In genomic region chr5:112684737-112685136, GRCh38 we compare ENCODE assay signal across 11 cellular contexts. TPM values are rescaled to one million over a fixed set of nuclear protein-coding genes. Genes with fewer than 3 reads are reported as not detected.
DNase-seq lines count a peak whose midpoint lies in the region; ATAC-seq and TF ChIP-seq lines count a peak whose summit lies in the region.
"Had no signal": no experiment of that assay in that cellular context is flagged by ENCODE, and none has a peak within 500 bp of the region (broad histone marks: within the 10 kb centered on the region; RNA-seq: fewer than 3 reads in every experiment).

No MANE protein-coding gene starts in this region.

- TF ChIP-seq POLR2A in spleen (IDR thresholded peaks at IDR 0.05): no peak

- H3K27me3 ChIP-seq in RWPE2 (ENCODE audit: insufficient read depth, poor library complexity, severe bottlenecking) (peaks cover 3% of the 10 kb centered on the region), rectal smooth muscle tissue (ENCODE audit: control insufficient read depth, insufficient read depth, low read length) (no peaks in the 10 kb centered on the region), spleen (replicated peaks in 1 of 7) (peaks cover 0 to 6% (median 0%) of the 10 kb centered on the region in 7 donors)

- no peak overlapping the region for H3K4me3 ChIP-seq in RWPE2 (ENCODE audit: severe bottlenecking)
- H3K4me3 ChIP-seq in fibroblast of villous mesenchyme (ENCODE audit: low read depth, low read length): no peak overlapping the region
- H3K4me3 ChIP-seq in rectal smooth muscle tissue (ENCODE audit: low read length): no peak overlapping the region
- H3K4me3 ChIP-seq in spleen: no peak overlapping the region

- no peaks in the 10 kb centered on the region for H3K36me3 Mint-ChIP-seq in activated naive CD8-positive, alpha-beta T cell treated with anti-CD3 and anti-CD28 coated beads, Interleukin-2, amount 50 U/mL, for 24 hours (ENCODE audit: low read depth)

- H3K27ac ChIP-seq in RWPE2 (ENCODE audit: poor library complexity, severe bottlenecking): no peak overlapping the region
- peak overlapping the region; percentile 38 for H3K27ac ChIP-seq in rectal smooth muscle tissue (ENCODE audit: low read depth, low read length)
- H3K27ac ChIP-seq in spleen: no peak overlapping the region

- ATAC-seq in RWPE2 (ENCODE audit: low read depth) (peak; percentile 32), HG03460 (IDR thresholded peaks at IDR 0.05; ENCODE audit: unreplicated experiment) (no peak)
- ATAC-seq in activated naive CD8-positive, alpha-beta T cell treated with anti-CD3 and anti-CD28 coated beads, Interleukin-2, amount 50 U/mL, for 24 hours: no peak

- no peaks in the 10 kb centered on the region for H3K9me3 Mint-ChIP-seq in activated naive CD8-positive, alpha-beta T cell treated with anti-CD3 and anti-CD28 coated beads, Interleukin-2, amount 50 U/mL, for 24 hours

- intact Hi-C loops in spleen (cut with DNase I; ENCODE audit: low total_unique reads): no loop called here

- H3K4me3 Mint-ChIP-seq in activated naive CD8-positive, alpha-beta T cell treated with anti-CD3 and anti-CD28 coated beads, Interleukin-2, amount 50 U/mL, for 24 hours: no peak overlapping the region

- peaks cover 3% of the 10 kb centered on the region for H3K4me1 Mint-ChIP-seq in activated naive CD8-positive, alpha-beta T cell treated with anti-CD3 and anti-CD28 coated beads, Interleukin-2, amount 50 U/mL, for 24 hours

- H3K27ac Mint-ChIP-seq in activated naive CD8-positive, alpha-beta T cell treated with anti-CD3 and anti-CD28 coated beads, Interleukin-2, amount 50 U/mL, for 24 hours: no peak overlapping the region
- H3K27ac Mint-ChIP-seq: progenitor cell of endocrine pancreas had no signal

- 65 to 79% (median 70%) methylated on average over 4 of the region's 4 CpGs for WGBS in spleen, 5 donors

- TF ChIP-seq CTCF in RWPE2 (IDR thresholded peaks at IDR 0.05; ENCODE audit: poor library complexity, severe bottlenecking) (no peak), fibroblast of villous mesenchyme (IDR thresholded peaks at IDR 0.05; ENCODE audit: insufficient read depth, low read depth, low read length) (no peak), spleen (IDR thresholded peaks at IDR 0.05 in 8 of 11, conservative IDR thresholded peaks at IDR 0.05 in 3 of 11) (no peak)

- H3K9me3 ChIP-seq in RWPE2 (ENCODE audit: severe bottlenecking) (no peaks in the 10 kb centered on the region), spleen (no peaks in the 10 kb centered on the region)

- H3K4me1 ChIP-seq in RWPE2 (ENCODE audit: insufficient read depth, poor library complexity, severe bottlenecking) (peaks cover 3% of the 10 kb centered on the region), rectal smooth muscle tissue (ENCODE audit: control insufficient read depth, insufficient read depth, low read length) (peaks cover 9% of the 10 kb centered on the region), spleen (peaks cover 0 to 14% (median 0%) of the 10 kb centered on the region in 6 donors)

- DNase-seq in ELR (ENCODE audit: low read depth) (peak; percentile 74), RWPE2 (ENCODE audit: low spot score) (no peak), fibroblast of villous mesenchyme (ENCODE audit: low read depth) (peak; percentile 37), spleen (no peak)
- no peak for DNase-seq in activated naive CD8-positive, alpha-beta T cell treated with anti-CD3 and anti-CD28 coated beads, Interleukin-2, amount 50 U/mL, for 24 hours
- no peak for DNase-seq in activated CD4-positive, alpha-beta T cell treated with anti-CD3 and anti-CD28 coated beads for 1 hour
- DNase-seq: NCI-H1092 treated with DMSO at 0.1 percent for 48 hours, T-helper 9 cell had no signal

- H3K27me3 Mint-ChIP-seq in activated naive CD8-positive, alpha-beta T cell treated with anti-CD3 and anti-CD28 coated beads, Interleukin-2, amount 50 U/mL, for 24 hours: peaks cover 16% of the 10 kb centered on the region
- H3K27me3 Mint-ChIP-seq: progenitor cell of endocrine pancreas had no signal

- no peaks in the 10 kb centered on the region for H3K36me3 ChIP-seq in RWPE2 (ENCODE audit: low read depth)
- no peaks in the 10 kb centered on the region for H3K36me3 ChIP-seq in rectal smooth muscle tissue (ENCODE audit: control insufficient read depth, insufficient read depth, low read length)
- no peaks in the 10 kb centered on the region for H3K36me3 ChIP-seq in spleen

- H3K9ac ChIP-seq in rectal smooth muscle tissue (ENCODE audit: low read length): no peak overlapping the region

RNA-seq across cellular contexts. Expression of gene APC, which starts 52.9 kb away (rescaled TPM):
- total RNA-seq in fibroblast of villous mesenchyme: 57.0 and 69.1 TPM in 2 replicates
- 10 to 100 TPM; 37.9 to 83.0 (median 58.5) TPM for total RNA-seq in spleen
- polyA plus RNA-seq in spleen: 1 to 10 TPM; 2.1 to 6.2 (median 2.5) TPM

Comparison
In these comparisons a context has a peak if more than half of its experiments do, and no peak if none do; other contexts are left out.
1. DNase-seq: peak in ELR (single experiment) and fibroblast of villous mesenchyme (single experiment); none in RWPE2 (single experiment), activated naive CD8-positive, alpha-beta T cell treated with anti-CD3 and anti-CD28 coated beads, Interleukin-2, amount 50 U/mL, for 24 hours (single experiment), activated CD4-positive, alpha-beta T cell treated with anti-CD3 and anti-CD28 coated beads for 1 hour (single experiment) and spleen (single experiment).